In genomic region chr10:6186894-6187256, GRCh38 we compare ENCODE assay signal across 23 cellular contexts. TPM values are rescaled to one million over a fixed set of nuclear protein-coding genes. Genes with fewer than 3 reads are reported as not detected.
DNase-seq lines count a peak whose midpoint lies in the region; ATAC-seq and TF ChIP-seq lines count a peak whose summit lies in the region.
"Had no signal": no experiment of that assay in that cellular context is flagged by ENCODE, and none has a peak within 500 bp of the region (broad histone marks: within the 10 kb centered on the region; RNA-seq: fewer than 3 reads in every experiment).

No MANE protein-coding gene starts in this region.

- intact Hi-C loops in psoas muscle (cut with DNase I) = no loop called here
- intact Hi-C loops in upper lobe of right lung (cut with DNase I) = no loop called here
- intact Hi-C loops in tibial artery (cut with DNase I; ENCODE audit: low total_unique reads) = no loop called here
- intact Hi-C loops in activated T-helper 1 cell treated with anti-CD3 and anti-CD28 coated beads, Interleukin-12 subunit alpha, Interleukin-12 subunit beta, Interleukin-2, Interleukin-4 antibody, amounts not matched to agents 30 ng/mL and 10 ng/mL and 1 ng/mL, durations not matched to agents 14 hours and 24 hours and 36 hours (cut with micrococcal nuclease) = loop anchor here (2.0 kb wide), 1 partner anchor 14 kb away; no protein-coding TSS in a partner anchor

- no peak for ATAC-seq in activated naive CD8-positive, alpha-beta T cell treated with anti-CD3 and anti-CD28 coated beads, Interleukin-2, amount 50 U/mL, for 24 hours
- ATAC-seq in psoas muscle (no peak), upper lobe of right lung (no peak)

- no peaks in the 10 kb centered on the region for H3K9me3 Mint-ChIP-seq in activated naive CD8-positive, alpha-beta T cell (ENCODE audit: low read depth)
- H3K9me3 Mint-ChIP-seq in activated naive CD8-positive, alpha-beta T cell treated with anti-CD3 and anti-CD28 coated beads, Interleukin-2, amount 50 U/mL, for 24 hours = no peaks in the 10 kb centered on the region
- H3K9me3 Mint-ChIP-seq in activated naive CD8-positive, alpha-beta T cell treated with anti-CD3 and anti-CD28 coated beads for 36 hours = no peaks in the 10 kb centered on the region
- no peaks in the 10 kb centered on the region for H3K9me3 Mint-ChIP-seq in activated T-helper 1 cell treated with anti-CD3 and anti-CD28 coated beads, Interleukin-12 subunit alpha, Interleukin-12 subunit beta, Interleukin-2, Interleukin-4 antibody, amounts not matched to agents 30 ng/mL and 10 ng/mL and 1 ng/mL, durations not matched to agents 14 hours and 24 hours and 36 hours
- H3K9me3 Mint-ChIP-seq: CD4-positive, CD25-positive, alpha-beta regulatory T cell; IgD-negative memory B cell had no signal

- no peaks in the 10 kb centered on the region for H3K9me3 ChIP-seq in psoas muscle
- no peaks in the 10 kb centered on the region for H3K9me3 ChIP-seq in upper lobe of right lung
- H3K9me3 ChIP-seq in tibial artery = no peaks in the 10 kb centered on the region
- H3K9me3 ChIP-seq: A549, BE2C, Caco-2, SJSA1 had no signal

- peaks cover 5% of the 10 kb centered on the region for H3K36me3 Mint-ChIP-seq in activated naive CD8-positive, alpha-beta T cell
- peaks cover 14% of the 10 kb centered on the region for H3K36me3 Mint-ChIP-seq in activated naive CD8-positive, alpha-beta T cell treated with anti-CD3 and anti-CD28 coated beads, Interleukin-2, amount 50 U/mL, for 24 hours (ENCODE audit: low read depth)
- peaks cover 8% of the 10 kb centered on the region for H3K36me3 Mint-ChIP-seq in activated naive CD8-positive, alpha-beta T cell treated with anti-CD3 and anti-CD28 coated beads for 36 hours
- H3K36me3 Mint-ChIP-seq in activated T-helper 1 cell treated with anti-CD3 and anti-CD28 coated beads, Interleukin-12 subunit alpha, Interleukin-12 subunit beta, Interleukin-2, Interleukin-4 antibody, amounts not matched to agents 30 ng/mL and 10 ng/mL and 1 ng/mL, durations not matched to agents 14 hours and 24 hours and 36 hours (ENCODE audit: low read depth) = peaks cover 9% of the 10 kb centered on the region
- H3K36me3 Mint-ChIP-seq: IgD-negative memory B cell had no signal

- no peak for TF ChIP-seq CTCF in psoas muscle (IDR thresholded peaks at IDR 0.05)
- no peak for TF ChIP-seq CTCF in upper lobe of right lung (IDR thresholded peaks at IDR 0.05)
- no peak for TF ChIP-seq CTCF in tibial artery (IDR thresholded peaks at IDR 0.05)

- H3K4me1 ChIP-seq in psoas muscle = peaks cover 44% of the 10 kb centered on the region
- H3K4me1 ChIP-seq in upper lobe of right lung = peaks cover 12% of the 10 kb centered on the region
- peaks cover 0 to 16% (median 9%) of the 10 kb centered on the region in 4 donors for H3K4me1 ChIP-seq in tibial artery
- H3K4me1 ChIP-seq: BE2C, Caco-2 had no signal

- H3K4me3 ChIP-seq in psoas muscle = no peak overlapping the region
- no peak overlapping the region for H3K4me3 ChIP-seq in upper lobe of right lung
- H3K4me3 ChIP-seq in tibial artery = no peak overlapping the region
- H3K4me3 ChIP-seq: A549, GM12878, SJSA1 had no signal

- WGBS in psoas muscle, 3 donors = 79 to 88% (median 84%) methylated on average over 9 of the region's 9 CpGs

- DNase-seq in activated naive CD8-positive, alpha-beta T cell treated with anti-CD3 and anti-CD28 coated beads, Interleukin-2, amount 50 U/mL, for 24 hours = no peak
- DNase-seq in activated naive CD8-positive, alpha-beta T cell treated with anti-CD3 and anti-CD28 coated beads for 36 hours = no peak
- peak in 1 of 2 donors; percentile 32 for DNase-seq in psoas muscle
- DNase-seq in upper lobe of right lung = peak; percentile 31
- DNase-seq in tibial artery = no peak
- no peak for DNase-seq in C1 segment of cervical spinal cord (lab: John Stamatoyannopoulos, UW)
- DNase-seq in activated T-helper 1 cell treated with anti-CD3 and anti-CD28 coated beads, Interleukin-12 subunit alpha, Interleukin-12 subunit beta, Interleukin-2, Interleukin-4 antibody, amounts not matched to agents 30 ng/mL and 10 ng/mL and 1 ng/mL, durations not matched to agents 14 hours and 24 hours and 36 hours (ENCODE audit: low spot score) = no peak
- DNase-seq: BE2C; Caco-2; CD4-positive, CD25-positive, alpha-beta regulatory T cell; DND-41; GOT3; Karpas-422; NCI-H1105 treated with DMSO at 0.1 percent for 48 hours; NCI-H2081; NCI-H2171; NCI-H345; NCI-H82 had no signal

- peaks cover 24% of the 10 kb centered on the region for H3K4me1 Mint-ChIP-seq in activated naive CD8-positive, alpha-beta T cell (ENCODE audit: low read depth)
- peaks cover 46% of the 10 kb centered on the region for H3K4me1 Mint-ChIP-seq in activated naive CD8-positive, alpha-beta T cell treated with anti-CD3 and anti-CD28 coated beads, Interleukin-2, amount 50 U/mL, for 24 hours
- H3K4me1 Mint-ChIP-seq in activated naive CD8-positive, alpha-beta T cell treated with anti-CD3 and anti-CD28 coated beads for 36 hours = peaks cover 42% of the 10 kb centered on the region
- peaks cover 42% of the 10 kb centered on the region for H3K4me1 Mint-ChIP-seq in activated T-helper 1 cell treated with anti-CD3 and anti-CD28 coated beads, Interleukin-12 subunit alpha, Interleukin-12 subunit beta, Interleukin-2, Interleukin-4 antibody, amounts not matched to agents 30 ng/mL and 10 ng/mL and 1 ng/mL, durations not matched to agents 14 hours and 24 hours and 36 hours (ENCODE audit: low read depth)

- H3K4me3 Mint-ChIP-seq in activated naive CD8-positive, alpha-beta T cell = no peak overlapping the region
- no peak overlapping the region for H3K4me3 Mint-ChIP-seq in activated naive CD8-positive, alpha-beta T cell treated with anti-CD3 and anti-CD28 coated beads, Interleukin-2, amount 50 U/mL, for 24 hours
- no peak overlapping the region for H3K4me3 Mint-ChIP-seq in activated naive CD8-positive, alpha-beta T cell treated with anti-CD3 and anti-CD28 coated beads for 36 hours
- no peak overlapping the region for H3K4me3 Mint-ChIP-seq in activated T-helper 1 cell treated with anti-CD3 and anti-CD28 coated beads, Interleukin-12 subunit alpha, Interleukin-12 subunit beta, Interleukin-2, Interleukin-4 antibody, amounts not matched to agents 30 ng/mL and 10 ng/mL and 1 ng/mL, durations not matched to agents 14 hours and 24 hours and 36 hours
- H3K4me3 Mint-ChIP-seq: CD4-positive, CD25-positive, alpha-beta regulatory T cell; IgD-negative memory B cell had no signal

- peak overlapping the region; percentile 16 for H3K27ac Mint-ChIP-seq in activated naive CD8-positive, alpha-beta T cell
- H3K27ac Mint-ChIP-seq in activated naive CD8-positive, alpha-beta T cell treated with anti-CD3 and anti-CD28 coated beads, Interleukin-2, amount 50 U/mL, for 24 hours = no peak overlapping the region
- peak overlapping the region; percentile 61 for H3K27ac Mint-ChIP-seq in activated naive CD8-positive, alpha-beta T cell treated with anti-CD3 and anti-CD28 coated beads for 36 hours
- H3K27ac Mint-ChIP-seq in activated T-helper 1 cell treated with anti-CD3 and anti-CD28 coated beads, Interleukin-12 subunit alpha, Interleukin-12 subunit beta, Interleukin-2, Interleukin-4 antibody, amounts not matched to agents 30 ng/mL and 10 ng/mL and 1 ng/mL, durations not matched to agents 14 hours and 24 hours and 36 hours = no peak overlapping the region
- H3K27ac Mint-ChIP-seq: IgD-negative memory B cell had no signal

- H3K27ac ChIP-seq in psoas muscle (peak overlapping the region; percentile 92), upper lobe of right lung (no peak overlapping the region), tibial artery (no peak overlapping the region)
- H3K27ac ChIP-seq: A549, SJSA1 had no signal

- no peaks in the 10 kb centered on the region for H3K27me3 ChIP-seq in psoas muscle (ENCODE audit: insufficient read depth in 3 of 3, low read length in 2 of 3)
- no peaks in the 10 kb centered on the region for H3K27me3 ChIP-seq in upper lobe of right lung
- no peaks in the 10 kb centered on the region for H3K27me3 ChIP-seq in tibial artery
- H3K27me3 ChIP-seq: BE2C, SJSA1 had no signal

- no peaks in the 10 kb centered on the region for H3K27me3 Mint-ChIP-seq in activated naive CD8-positive, alpha-beta T cell
- no peaks in the 10 kb centered on the region for H3K27me3 Mint-ChIP-seq in activated naive CD8-positive, alpha-beta T cell treated with anti-CD3 and anti-CD28 coated beads, Interleukin-2, amount 50 U/mL, for 24 hours
- H3K27me3 Mint-ChIP-seq in activated naive CD8-positive, alpha-beta T cell treated with anti-CD3 and anti-CD28 coated beads for 36 hours = no peaks in the 10 kb centered on the region
- H3K27me3 Mint-ChIP-seq in activated T-helper 1 cell treated with anti-CD3 and anti-CD28 coated beads, Interleukin-12 subunit alpha, Interleukin-12 subunit beta, Interleukin-2, Interleukin-4 antibody, amounts not matched to agents 30 ng/mL and 10 ng/mL and 1 ng/mL, durations not matched to agents 14 hours and 24 hours and 36 hours (ENCODE audit: insufficient read depth) = no peaks in the 10 kb centered on the region
- H3K27me3 Mint-ChIP-seq: CD4-positive, CD25-positive, alpha-beta regulatory T cell; IgD-negative memory B cell had no signal

- H3K36me3 ChIP-seq in psoas muscle (ENCODE audit: insufficient read depth in 1 of 2, low read depth in 1 of 2) (no peaks in the 10 kb centered on the region), upper lobe of right lung (no peaks in the 10 kb centered on the region), tibial artery (no peaks in the 10 kb centered on the region)
- H3K36me3 ChIP-seq: BE2C had no signal

RNA-seq across cellular contexts. Expression of gene PFKFB3, which starts 15.9 kb away (rescaled TPM):
- 10 to 100 TPM; 72.6 to 73.0 TPM for total RNA-seq in activated naive CD8-positive, alpha-beta T cell treated with anti-CD3 and anti-CD28 coated beads for 36 hours
- 100 to 1,000 TPM in 3 of 4 donors, 10 to 100 TPM in 1; 25.4 to 225 (median 148) TPM for total RNA-seq in psoas muscle
- polyA plus RNA-seq in psoas muscle = 100 to 1,000 TPM in 2 of 3 donors, 10 to 100 TPM in 1; 26.7 to 704 (median 448) TPM
- 77.2 TPM for total RNA-seq in upper lobe of right lung
- 90.3 and 93.8 TPM in 2 replicates for total RNA-seq in activated T-helper 1 cell treated with anti-CD3 and anti-CD28 coated beads, Interleukin-12 subunit alpha, Interleukin-12 subunit beta, Interleukin-2, Interleukin-4 antibody, amounts not matched to agents 30 ng/mL and 10 ng/mL and 1 ng/mL, durations not matched to agents 14 hours and 24 hours and 36 hours

Comparison
In these comparisons a context has a peak if more than half of its experiments do, and no peak if none do; other contexts are left out.
1. H3K27ac Mint-ChIP-seq: peak in activated naive CD8-positive, alpha-beta T cell (single experiment) and activated naive CD8-positive, alpha-beta T cell treated with anti-CD3 and anti-CD28 coated beads for 36 hours (single experiment); none in activated naive CD8-positive, alpha-beta T cell treated with anti-CD3 and anti-CD28 coated beads, Interleukin-2, amount 50 U/mL, for 24 hours (single experiment) and activated T-helper 1 cell treated with anti-CD3 and anti-CD28 coated beads, Interleukin-12 subunit alpha, Interleukin-12 subunit beta, Interleukin-2, Interleukin-4 antibody, amounts not matched to agents 30 ng/mL and 10 ng/mL and 1 ng/mL, durations not matched to agents 14 hours and 24 hours and 36 hours (single experiment).